In the genomic region with DNA sequence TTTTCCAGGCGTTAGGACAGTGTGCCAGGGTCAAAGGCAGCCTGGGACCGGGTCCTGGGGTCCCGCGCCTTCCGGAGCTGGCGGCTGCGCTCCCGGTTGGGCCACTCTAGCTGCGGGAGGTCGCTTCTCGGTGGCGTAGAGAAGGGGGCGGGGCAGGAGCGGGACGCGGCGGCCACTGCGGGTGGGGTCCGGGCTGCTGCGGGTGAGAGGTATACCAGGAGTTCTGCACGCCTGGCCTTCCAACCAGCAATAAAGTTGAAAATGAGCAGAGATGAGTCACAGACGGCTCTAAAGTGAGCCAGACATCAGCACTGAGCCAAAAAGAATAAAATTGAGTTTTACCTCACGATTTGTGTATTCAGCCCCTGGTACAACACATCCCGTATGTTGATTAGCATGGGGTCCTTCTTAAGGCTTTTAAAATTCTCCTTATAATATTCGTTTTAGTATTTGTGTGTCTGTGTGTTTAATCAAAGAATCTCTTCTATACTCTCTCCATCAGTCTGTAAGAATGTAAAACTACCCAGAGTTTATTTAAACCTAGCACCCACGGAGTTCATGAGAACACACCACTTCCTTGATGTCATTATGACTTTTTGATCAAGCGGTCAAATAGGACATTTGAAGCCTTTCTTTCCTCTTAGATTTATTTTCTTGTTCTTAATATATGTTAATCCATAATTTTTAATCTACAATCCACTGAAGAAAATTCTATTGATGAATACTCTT, we compare ENCODE assay signal across 8 cellular contexts. TPM values are rescaled to one million over a fixed set of nuclear protein-coding genes. Genes with fewer than 3 reads are reported as not detected.
DNase-seq lines count a peak whose midpoint lies in the region; ATAC-seq and TF ChIP-seq lines count a peak whose summit lies in the region.

C1GALT1C1L (minus strand) TSS at position 108 of the 729 bp plus-strand sequence; CDS start at position 1, 107 bp downstream.

- no peak within 1 kb of the TSS for H3K27ac Mint-ChIP-seq in CD4-positive, alpha-beta T cell
- no peak within 1 kb of the TSS for H3K27ac Mint-ChIP-seq in activated CD8-positive, alpha-beta T cell treated with anti-CD3 and anti-CD28 coated beads, Interleukin-2, amount 10 ng/mL, durations not matched to agents 7 days and 5 days
- no peak within 1 kb of the TSS for H3K27ac Mint-ChIP-seq in natural killer cell

- peaks cover 5% of the 10 kb centered on the region for H3K27me3 ChIP-seq in CD4-positive, alpha-beta T cell (ENCODE audit: control insufficient read depth, insufficient read depth, low read length)
- H3K27me3 ChIP-seq in fibroblast of lung (ENCODE audit: control insufficient read depth, insufficient read depth, low read length) (no peaks in the 10 kb centered on the region), tibial artery (no peaks in the 10 kb centered on the region)

- no peaks in the 10 kb centered on the region for H3K79me2 ChIP-seq in fibroblast of lung (ENCODE audit: control insufficient read depth, insufficient read depth, low read length)

- no peak for TF ChIP-seq CTCF in CD4-positive, alpha-beta T cell (IDR thresholded peaks at IDR 0.05)
- TF ChIP-seq CTCF in NB4 (IDR thresholded peaks at IDR 0.05; ENCODE audit: low read depth, low read length) (no peak), fibroblast of lung (conservative IDR thresholded peaks at IDR 0.05 in 1 of 2, IDR thresholded peaks at IDR 0.05 in 1 of 2; ENCODE audit: low read depth in 1 of 2, low read length in 2 of 2) (no peak), natural killer cell (IDR thresholded peaks at IDR 0.05) (no peak), tibial artery (IDR thresholded peaks at IDR 0.05) (no peak)

- no peak within 1 kb of the TSS for H3K27ac ChIP-seq in CD4-positive, alpha-beta T cell (ENCODE audit: low read depth, low read length)
- H3K27ac ChIP-seq in fibroblast of lung (ENCODE audit: insufficient read depth, low read length) (no peak within 1 kb of the TSS), tibial artery (peak within 1 kb of the TSS; percentile 64 to 70)

- H3K36me3 ChIP-seq in fibroblast of lung (ENCODE audit: control insufficient read depth, insufficient read depth, low read length) (no peaks in the 10 kb centered on the region), tibial artery (no peaks in the 10 kb centered on the region)

- H4K20me1 ChIP-seq in fibroblast of lung (ENCODE audit: control insufficient read depth, extremely low read depth, insufficient read depth, low read length) = no peaks in the 10 kb centered on the region

- H3K4me1 Mint-ChIP-seq in CD4-positive, alpha-beta T cell (ENCODE audit: low read depth) = no peaks in the 10 kb centered on the region
- H3K4me1 Mint-ChIP-seq in activated CD8-positive, alpha-beta T cell treated with anti-CD3 and anti-CD28 coated beads, Interleukin-2, amount 10 ng/mL, durations not matched to agents 7 days and 5 days (ENCODE audit: low read depth) = no peaks in the 10 kb centered on the region
- H3K4me1 Mint-ChIP-seq in natural killer cell = peaks cover 8 to 10% of the 10 kb centered on the region in 2 donors

- intact Hi-C loops in CD4-positive, alpha-beta T cell (cut with DNase I, micrococcal nuclease) = no loop called here
- intact Hi-C loops in natural killer cell (cut with micrococcal nuclease) = no loop called here
- intact Hi-C loops in tibial artery (cut with DNase I; ENCODE audit: low total_unique reads) = no loop called here

- H3K4me2 ChIP-seq in fibroblast of lung (ENCODE audit: extremely low read depth, insufficient read depth, low read length) = peak within 1 kb of the TSS; percentile 67

- H3K4me3 Mint-ChIP-seq in CD4-positive, alpha-beta T cell = peak within 1 kb of the TSS; percentile 43
- peak within 1 kb of the TSS; percentile 38 for H3K4me3 Mint-ChIP-seq in activated CD8-positive, alpha-beta T cell treated with anti-CD3 and anti-CD28 coated beads, Interleukin-2, amount 10 ng/mL, durations not matched to agents 7 days and 5 days
- peak within 1 kb of the TSS; percentile 38 for H3K4me3 Mint-ChIP-seq in natural killer cell

- peak within 1 kb of the TSS; percentile 37 for H3K9ac ChIP-seq in fibroblast of lung (ENCODE audit: insufficient read depth, low read length)

- H2AFZ ChIP-seq in fibroblast of lung (ENCODE audit: low read length) = peak within 1 kb of the TSS; percentile 70

- peaks cover 6% of the 10 kb centered on the region for H3K9me3 Mint-ChIP-seq in CD4-positive, alpha-beta T cell
- peaks cover 4% of the 10 kb centered on the region for H3K9me3 Mint-ChIP-seq in activated CD8-positive, alpha-beta T cell treated with anti-CD3 and anti-CD28 coated beads, Interleukin-2, amount 10 ng/mL, durations not matched to agents 7 days and 5 days (ENCODE audit: insufficient read depth)
- peaks cover 0 to 2% of the 10 kb centered on the region in 2 donors for H3K9me3 Mint-ChIP-seq in natural killer cell

- TF ChIP-seq POLR2A in NB4 (IDR thresholded peaks at IDR 0.05; ENCODE audit: extremely low read depth, insufficient read length) = no peak

- no peaks in the 10 kb centered on the region for H3K36me3 Mint-ChIP-seq in CD4-positive, alpha-beta T cell (ENCODE audit: low read depth)
- no peaks in the 10 kb centered on the region for H3K36me3 Mint-ChIP-seq in activated CD8-positive, alpha-beta T cell treated with anti-CD3 and anti-CD28 coated beads, Interleukin-2, amount 10 ng/mL, durations not matched to agents 7 days and 5 days (ENCODE audit: low read depth)
- no peaks in the 10 kb centered on the region for H3K36me3 Mint-ChIP-seq in natural killer cell

- H3K9me3 ChIP-seq in CD4-positive, alpha-beta T cell (ENCODE audit: control insufficient read depth, low read length) = peaks cover 8% of the 10 kb centered on the region
- H3K9me3 ChIP-seq in fibroblast of lung (ENCODE audit: control insufficient read depth, insufficient read depth, low read depth, low read length) = no peaks in the 10 kb centered on the region
- no peaks in the 10 kb centered on the region for H3K9me3 ChIP-seq in tibial artery

- CTCF ChIA-PET in CD4-positive, alpha-beta T cell (lab: Charles Lee) = no interaction called here
- CTCF ChIA-PET in activated CD8-positive, alpha-beta T cell treated with anti-CD3 and anti-CD28 coated beads, Interleukin-2, amount 10 ng/mL, durations not matched to agents 7 days and 5 days (lab: Charles Lee) = interaction anchor here (0.9 kb wide), 1 partner anchor 19 kb away, joined by 3 read pairs; no protein-coding TSS in a partner anchor

- H3K4me3 ChIP-seq in NB4 (ENCODE audit: low read depth, low read length) (peak within 1 kb of the TSS; percentile 77), fibroblast of lung (replicated peaks in 1 of 4; ENCODE audit: control extremely low read depth in 1 of 4, insufficient read depth in 1 of 4, low read depth in 3 of 4, low read length in 4 of 4) (peak within 1 kb of the TSS; percentile 37 to 69 (median 53)), tibial artery (peak within 1 kb of the TSS; percentile 63 to 66)

- ATAC-seq in CD4-positive, alpha-beta T cell (ENCODE audit: poor library complexity) = peak; percentile 26
- peak; percentile 64 for ATAC-seq in activated CD8-positive, alpha-beta T cell treated with anti-CD3 and anti-CD28 coated beads, Interleukin-2, amount 10 ng/mL, durations not matched to agents 7 days and 5 days
- ATAC-seq in natural killer cell (peak; percentile 38 to 51 (median 48)), GM21619 (IDR thresholded peaks at IDR 0.05; ENCODE audit: unreplicated experiment) (no peak), GM18511 (IDR thresholded peaks at IDR 0.05; ENCODE audit: unreplicated experiment) (no peak)

- DNase-seq in CD4-positive, alpha-beta T cell = peak in 3 of 10 experiments; percentile 12 to 36 (median 14)
- DNase-seq in NB4 (ENCODE audit: low read depth) (peak; percentile 79), fibroblast of lung (ENCODE audit: low read depth in 2 of 2) (peak; percentile 60 to 75), natural killer cell (no peak), tibial artery (peak; percentile 45 to 77)
- no peak for DNase-seq in activated CD8-positive, alpha-beta T cell treated with anti-CD3 and anti-CD28 coated beads, Interleukin-2, amount 10 ng/mL, durations not matched to agents 7 days and 5 days

- H3K4me1 ChIP-seq in fibroblast of lung (ENCODE audit: control insufficient read depth, extremely low read depth, insufficient read depth, low read length) = no peaks in the 10 kb centered on the region
- peaks cover 0 to 8% (median 0%) of the 10 kb centered on the region in 4 donors for H3K4me1 ChIP-seq in tibial artery

- POLR2A ChIA-PET in CD4-positive, alpha-beta T cell (lab: Charles Lee) = no interaction called here
- POLR2A ChIA-PET in activated CD8-positive, alpha-beta T cell treated with anti-CD3 and anti-CD28 coated beads, Interleukin-2, amount 10 ng/mL, durations not matched to agents 7 days and 5 days (lab: Charles Lee) = no interaction called here

- H3K27me3 Mint-ChIP-seq in CD4-positive, alpha-beta T cell = peaks cover 47% of the 10 kb centered on the region
- H3K27me3 Mint-ChIP-seq in activated CD8-positive, alpha-beta T cell treated with anti-CD3 and anti-CD28 coated beads, Interleukin-2, amount 10 ng/mL, durations not matched to agents 7 days and 5 days (ENCODE audit: low read depth) = peaks cover 33% of the 10 kb centered on the region
- H3K27me3 Mint-ChIP-seq in natural killer cell (ENCODE audit: low read depth in 2 of 2) = peaks cover 23 to 51% of the 10 kb centered on the region in 2 donors

RNA-seq across cellular contexts. Expression of gene C1GALT1C1L, which starts in this region (rescaled TPM):
- total RNA-seq in CD4-positive, alpha-beta T cell = not detected
- not detected for total RNA-seq in activated CD8-positive, alpha-beta T cell treated with anti-CD3 and anti-CD28 coated beads, Interleukin-2, amount 10 ng/mL, durations not matched to agents 7 days and 5 days
- 0.33 and 0.51 TPM in 2 replicates for total RNA-seq in fibroblast of lung
- 0.82 and 1.9 TPM in 2 replicates for polyA plus RNA-seq in fibroblast of lung
- 0.31 and 1.1 TPM in 2 replicates for polyA plus RNA-seq in fibroblast of lung (2012)
- polyA minus RNA-seq in fibroblast of lung (ENCODE audit: low replicate concordance) = not detected in 2 replicates
- total RNA-seq in natural killer cell = not detected

Comparison
In these comparisons a context has a peak if more than half of its experiments do, and no peak if none do; other contexts are left out.
1. Peak in ATAC-seq in CD4-positive, alpha-beta T cell; RNA of the gene not detected or under 1 TPM.
2. Peak in ATAC-seq in activated CD8-positive, alpha-beta T cell treated with anti-CD3 and anti-CD28 coated beads, Interleukin-2, amount 10 ng/mL, durations not matched to agents 7 days and 5 days; RNA of the gene not detected or under 1 TPM.
3. Peak in ATAC-seq in natural killer cell; RNA of the gene not detected or under 1 TPM.
4. DNase-seq: peak in NB4 (single experiment), fibroblast of lung (2 of 2) and tibial artery (2 of 2); none in activated CD8-positive, alpha-beta T cell treated with anti-CD3 and anti-CD28 coated beads, Interleukin-2, amount 10 ng/mL, durations not matched to agents 7 days and 5 days (single experiment) and natural killer cell (single experiment).
5. H3K27ac ChIP-seq: peak in tibial artery (2 of 2); none in CD4-positive, alpha-beta T cell (single experiment) and fibroblast of lung (single experiment).
6. Peak in every context shown above with its lines, with median percentiles within 50 percentile points of each other: H3K4me3 Mint-ChIP-seq and H3K4me3 ChIP-seq.